In the genomic region with DNA sequence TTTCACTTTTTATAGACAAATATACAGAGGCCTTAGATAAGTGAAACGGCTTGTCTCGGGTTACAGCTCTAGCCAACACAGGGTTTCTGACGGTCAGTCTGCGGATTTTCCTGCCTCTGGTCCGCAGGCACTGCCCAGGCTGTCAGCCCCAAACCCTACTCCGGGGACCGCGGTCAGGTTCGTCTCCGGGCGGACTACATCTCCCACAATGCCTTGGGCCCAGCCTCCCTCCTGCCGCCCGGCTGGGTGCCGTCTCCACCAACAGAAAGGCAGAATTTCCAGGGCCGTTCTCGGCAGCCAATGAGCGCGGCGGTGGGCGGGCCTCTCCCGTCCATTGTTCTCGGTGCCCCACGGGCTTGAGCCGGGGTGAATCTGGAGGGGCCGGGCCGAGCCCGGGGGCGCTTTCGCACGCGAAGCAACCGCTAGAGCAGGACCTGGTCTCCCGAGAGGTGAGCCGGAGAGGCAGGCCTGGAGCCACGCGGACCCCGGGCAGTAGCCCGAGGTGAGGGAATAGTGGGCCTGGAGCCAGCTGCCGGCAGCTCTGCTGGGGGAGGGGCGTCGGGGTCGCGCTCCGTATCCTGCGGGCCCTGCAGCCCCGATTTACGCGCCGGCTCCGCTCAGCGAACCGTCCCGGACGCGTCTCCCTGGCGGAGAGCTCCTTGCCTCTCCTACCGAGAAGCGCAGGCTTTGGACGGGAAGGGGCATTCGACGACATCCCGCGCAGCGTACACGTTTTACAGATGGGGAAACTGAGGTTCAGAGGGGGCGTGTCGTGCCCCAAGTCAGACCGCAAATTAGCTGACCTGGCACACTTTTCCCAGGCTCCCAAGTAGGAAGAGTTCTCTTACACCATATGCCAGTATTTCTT, we compare ENCODE assay signal across 8 cellular contexts. TPM values are rescaled to one million over a fixed set of nuclear protein-coding genes. Genes with fewer than 3 reads are reported as not detected.
DNase-seq lines count a peak whose midpoint lies in the region; ATAC-seq and TF ChIP-seq lines count a peak whose summit lies in the region.

A gene (plus strand): TSS at position 323 of the 868 bp plus-strand sequence. CDS start 2,919 bp downstream, outside the sequence.

- peak; percentile 85 for DNase-seq in NCI-H1105 treated with DMSO at 0.1 percent for 48 hours (lab: John Stamatoyannopoulos, UW)
- peak; percentile 94 for DNase-seq in SKM-1 treated with dmso at 0.1 percent for 144 hours (lab: John Stamatoyannopoulos, UW; ENCODE audit: unreplicated experiment)
- peak; percentile 93 for DNase-seq in activated naive CD8-positive, alpha-beta T cell treated with anti-CD3 and anti-CD28 coated beads, Interleukin-2, amount 10 ng/mL, durations not matched to agents 7 days and 5 days
- peak; percentile 97 for DNase-seq in Right ventricle myocardium inferior (ENCODE audit: missing footprints)
- peak; percentile 92 to 96 (median 94) for DNase-seq in ovary

- intact Hi-C loops in Right ventricle myocardium inferior (cut with DNase I), result loop anchor here (1.0 to 10.0 kb wide), 4 partner anchors 30 to 444 kb away; a partner anchor contains a TSS
- intact Hi-C loops in ovary (cut with DNase I), result loop anchor here in 2 of 4 donors (5.0 to 10.0 kb wide), 2 partner anchors 54 to 326 kb away; a partner anchor contains a TSS

- TF ChIP-seq POLR2A in GM10847 (IDR thresholded peaks at IDR 0.05; ENCODE audit: extremely low read depth, insufficient read length), result peak; percentile 18
- TF ChIP-seq POLR2A in ovary (IDR thresholded peaks at IDR 0.05), result peak; percentile 26

- no peaks in the 10 kb centered on the region for H3K36me3 ChIP-seq in ovary
- H3K36me3 ChIP-seq in thymus (ENCODE audit: control insufficient read depth, insufficient read depth), result peaks cover 16% of the 10 kb centered on the region

- H3K27ac Mint-ChIP-seq in activated naive CD8-positive, alpha-beta T cell treated with anti-CD3 and anti-CD28 coated beads, Interleukin-2, amount 10 ng/mL, durations not matched to agents 7 days and 5 days, result peak within 1 kb of the TSS; percentile 69

- no peak for TF ChIP-seq EP300 in ovary (IDR thresholded peaks at IDR 0.05)

- H3K36me3 Mint-ChIP-seq in activated naive CD8-positive, alpha-beta T cell treated with anti-CD3 and anti-CD28 coated beads, Interleukin-2, amount 10 ng/mL, durations not matched to agents 7 days and 5 days, result peaks cover 10% of the 10 kb centered on the region

- TF ChIP-seq CTCF in ovary (IDR thresholded peaks at IDR 0.05), result no peak

- peaks cover 48% of the 10 kb centered on the region for H3K4me1 Mint-ChIP-seq in activated naive CD8-positive, alpha-beta T cell treated with anti-CD3 and anti-CD28 coated beads, Interleukin-2, amount 10 ng/mL, durations not matched to agents 7 days and 5 days

- H3K27ac ChIP-seq in ovary, result peak within 1 kb of the TSS; percentile 14 to 78
- H3K27ac ChIP-seq in thymus (ENCODE audit: low read depth), result peak within 1 kb of the TSS; percentile 83

- peak within 1 kb of the TSS; percentile 96 for H3K4me3 Mint-ChIP-seq in activated naive CD8-positive, alpha-beta T cell treated with anti-CD3 and anti-CD28 coated beads, Interleukin-2, amount 10 ng/mL, durations not matched to agents 7 days and 5 days

- POLR2A ChIA-PET in activated naive CD8-positive, alpha-beta T cell treated with anti-CD3 and anti-CD28 coated beads, Interleukin-2, amount 10 ng/mL, durations not matched to agents 7 days and 5 days (lab: Charles Lee), result interaction anchor here (0.6 to 4.5 kb wide), 7 partner anchors 20 to 42 kb away, joined by 3 to 50 read pairs (median 3); no protein-coding TSS in a partner anchor

- no peaks in the 10 kb centered on the region for H3K27me3 ChIP-seq in ovary
- no peaks in the 10 kb centered on the region for H3K27me3 ChIP-seq in thymus (ENCODE audit: control insufficient read depth, insufficient read depth)

- H3K4me1 ChIP-seq in ovary (ENCODE audit: insufficient read depth) (peaks cover 5% of the 10 kb centered on the region), thymus (ENCODE audit: control insufficient read depth, insufficient read depth, low read length) (peaks cover 23% of the 10 kb centered on the region)

- H3K9me3 ChIP-seq in ovary (no peaks in the 10 kb centered on the region), thymus (ENCODE audit: control insufficient read depth) (no peaks in the 10 kb centered on the region)

- no peaks in the 10 kb centered on the region for H3K9me3 Mint-ChIP-seq in activated naive CD8-positive, alpha-beta T cell treated with anti-CD3 and anti-CD28 coated beads, Interleukin-2, amount 10 ng/mL, durations not matched to agents 7 days and 5 days

- 0 to 1% (median 0%) methylated on average over 45 to 68 of the region's 68 CpGs for WGBS in ovary, 3 donors
- WGBS in thymus, result under 1% methylated on average over 68 of the region's 68 CpGs

- H3K4me3 ChIP-seq in ovary (peak within 1 kb of the TSS; percentile 85), thymus (ENCODE audit: low read length) (peak within 1 kb of the TSS; percentile 98)

- peak; percentile 96 for ATAC-seq in HG02678 (IDR thresholded peaks at IDR 0.05; ENCODE audit: unreplicated experiment)
- peak; percentile 96 for ATAC-seq in activated naive CD8-positive, alpha-beta T cell treated with anti-CD3 and anti-CD28 coated beads, Interleukin-2, amount 10 ng/mL, durations not matched to agents 7 days and 5 days (ENCODE audit: low read depth)
- ATAC-seq in Right ventricle myocardium inferior, result peak; percentile 98

- no peaks in the 10 kb centered on the region for H3K27me3 Mint-ChIP-seq in activated naive CD8-positive, alpha-beta T cell treated with anti-CD3 and anti-CD28 coated beads, Interleukin-2, amount 10 ng/mL, durations not matched to agents 7 days and 5 days

RNA-seq across cellular contexts. Expression of the gene that starts here (rescaled TPM):
- 10 to 100 TPM in 1 of 2 experiments, 1 to 10 TPM in 1; 9.6 to 10.9 TPM for total RNA-seq in activated naive CD8-positive, alpha-beta T cell treated with anti-CD3 and anti-CD28 coated beads, Interleukin-2, amount 10 ng/mL, durations not matched to agents 7 days and 5 days
- total RNA-seq in Right ventricle myocardium inferior (5.7 TPM), ovary (10 to 100 TPM in 3 of 7 donors, 1 to 10 TPM in 4; 5.6 to 13.3 (median 9.2) TPM)
- polyA plus RNA-seq in ovary (1 to 10 TPM; 6.8 to 8.2 TPM), thymus (8.4 TPM)

Comparison
In these comparisons a context has a peak if more than half of its experiments do, and no peak if none do; other contexts are left out.
1. Peak in every context shown above with its lines: DNase-seq, ATAC-seq, H3K4me3 ChIP-seq and H3K27ac ChIP-seq.